In genomic region chr11:61899146-61899841, GRCh38 we compare ENCODE assay signal across 8 cellular contexts. TPM values are rescaled to one million over a fixed set of nuclear protein-coding genes. Genes with fewer than 3 reads are reported as not detected.
DNase-seq lines count a peak whose midpoint lies in the region; ATAC-seq lines count a peak whose summit lies in the region.

No MANE protein-coding gene starts in this region.

- peak; percentile 70 for DNase-seq in NCI-H1436 (lab: John Stamatoyannopoulos, UW)
- DNase-seq in NCI-H1436 treated with DMSO at 0.1 percent for 48 hours (lab: John Stamatoyannopoulos, UW), result no peak
- peak; percentile 45 for DNase-seq in NCI-H510A (lab: John Stamatoyannopoulos, UW)
- DNase-seq in activated CD4-positive, alpha-beta T cell treated with anti-CD3 and anti-CD28 coated beads for 1 hour, result peak; percentile 88
- DNase-seq in central memory CD4-positive, alpha-beta T cell, result peak; percentile 89
- peak; percentile 66 to 87 for DNase-seq in left colon
- DNase-seq in stimulated activated CD4-positive, alpha-beta T cell treated with anti-CD3 and anti-CD28 coated beads, Interleukin-4, amount 100 ng/mL, for 24 hours, result peak; percentile 93

- peak; percentile 74 for ATAC-seq in HG03280 (IDR thresholded peaks at IDR 0.05; ENCODE audit: unreplicated experiment)
- ATAC-seq in left colon, result peak; percentile 84

- intact Hi-C loops in left colon (cut with DNase I, micrococcal nuclease), result loop anchor here (2.0 to 10.0 kb wide), 4 partner anchors 48 to 186 kb away; no protein-coding TSS in a partner anchor

RNA-seq across cellular contexts. Expression of gene FADS3, which starts 7.9 kb away (rescaled TPM):
- total RNA-seq in left colon, result 10 to 100 TPM in 1 of 2 donors, 1 to 10 TPM in 1; 6.9 to 18.7 TPM

RNA-seq across cellular contexts. Expression of gene RAB3IL1, which starts 18.1 kb away (rescaled TPM):
- 1 to 10 TPM; 3.1 to 7.0 TPM for total RNA-seq in left colon

RNA-seq across cellular contexts. Expression of gene BEST1, which starts 50.9 kb away (rescaled TPM):
- 1 to 10 TPM in 1 of 2 donors, under 1 TPM in 1; 0.64 to 1.6 TPM for total RNA-seq in left colon
